1 cellular context compared by ENCODE assay signal in genomic region chr4:52841707-52842456, GRCh38.
TF ChIP-seq lines count a peak whose summit lies in the region.

No MANE protein-coding gene starts in this region.

TF ChIP-seq in endothelial cell of umbilical vein, 7 proteins besides CTCF, POLR2A, EP300 and RAD21:
- TF ChIP-seq POLR2AphosphoS5 (IDR thresholded peaks at IDR 0.05; ENCODE audit: insufficient read depth, low read depth, low read length), result no peak
- TF ChIP-seq FOS (IDR thresholded peaks at IDR 0.05; ENCODE audit: borderline replicate concordance, insufficient read depth, low read length), result no peak
- TF ChIP-seq JUN (IDR thresholded peaks at IDR 0.05; ENCODE audit: borderline replicate concordance, insufficient read depth, insufficient read length, low read depth), result no peak
- no peak for TF ChIP-seq MAX (IDR thresholded peaks at IDR 0.05; ENCODE audit: insufficient read depth, insufficient read length)
- TF ChIP-seq GATA2 (IDR thresholded peaks at IDR 0.05; ENCODE audit: insufficient read depth, insufficient read length, low read depth, low read length), result no peak
- no peak for TF ChIP-seq EZH2 (IDR thresholded peaks at IDR 0.05; ENCODE audit: borderline replicate concordance, low read depth, low read length, severe bottlenecking)
- TF ChIP-seq MYC (IDR thresholded peaks at IDR 0.05; ENCODE audit: low read depth, low read length), result no peak
TF ChIP-seq in endothelial cell of umbilical vein: peak in this region for 0.
